Comparison of ENCODE assay signal across 8 cellular contexts in the genomic region with DNA sequence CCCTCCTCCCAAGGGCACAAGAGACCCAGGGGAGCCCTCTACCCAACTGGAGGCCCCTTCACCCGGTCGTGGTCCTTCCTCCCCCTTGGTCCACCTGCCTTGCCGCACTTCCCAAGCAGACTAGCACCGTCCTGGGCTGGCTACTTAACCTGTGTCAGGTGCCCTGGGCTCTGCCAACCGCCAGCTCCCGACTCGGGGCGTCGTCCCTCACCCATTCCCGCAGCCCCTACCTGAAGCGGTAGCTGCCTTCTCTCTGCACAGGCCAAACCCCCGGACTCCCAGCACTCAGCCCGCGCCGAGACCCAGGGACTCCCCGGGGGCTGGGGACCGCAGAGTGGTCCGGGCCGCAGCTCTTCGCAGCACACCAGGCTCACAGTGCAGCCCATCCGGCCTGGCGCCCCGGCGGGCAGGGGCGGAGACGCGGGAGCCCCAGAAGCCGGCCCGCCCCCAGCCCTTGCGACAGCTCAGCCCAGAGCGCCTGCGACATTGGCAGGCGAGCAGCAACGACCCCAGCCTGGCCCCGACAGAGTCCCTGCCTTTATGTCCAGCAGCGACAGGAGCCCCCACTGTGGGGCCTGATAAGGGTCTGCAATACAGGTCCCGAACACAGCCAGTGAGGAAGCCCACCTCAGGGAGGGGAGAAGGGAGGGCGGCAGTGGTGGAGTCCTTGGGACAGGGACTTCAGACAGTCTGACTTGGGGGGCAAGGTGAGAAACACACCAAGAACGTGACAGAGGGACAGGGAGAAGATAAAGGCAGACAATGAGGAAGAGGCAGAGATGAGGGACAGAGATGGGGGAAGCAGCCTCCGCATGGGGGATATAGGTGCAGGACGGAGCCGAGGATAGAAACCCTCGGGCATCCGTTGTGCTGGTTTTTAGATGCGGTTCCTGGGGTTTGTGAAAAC. TPM values are rescaled to one million over a fixed set of nuclear protein-coding genes. Genes with fewer than 3 reads are reported as not detected.
A peak's percentile ranks its signal among the peaks of the same experiment; 100 is the strongest.
DNase-seq lines count a peak whose midpoint lies in the region; ATAC-seq and TF ChIP-seq lines count a peak whose summit lies in the region.

No MANE protein-coding gene starts in this region.

- no peaks in the 10 kb centered on the region for H3K9me2 ChIP-seq in MM.1S (replicated peaks; ENCODE audit: insufficient read depth, low read length)

- H3K27me3 ChIP-seq in MM.1S (replicated peaks; ENCODE audit: insufficient read depth, low read length) = no peaks in the 10 kb centered on the region
- no peaks in the 10 kb centered on the region for H3K27me3 ChIP-seq in effector memory CD4-positive, alpha-beta T cell (replicated peaks; ENCODE audit: control insufficient read depth, insufficient read depth, low read length, poor library complexity, severe bottlenecking)
- H3K27me3 ChIP-seq in neural progenitor cell = peaks cover 66% of the 10 kb centered on the region

- H3F3A ChIP-seq in MM.1S (ENCODE audit: insufficient read depth, low read length) (peaks cover 7% of the 10 kb centered on the region), neural progenitor cell (ENCODE audit: low read depth) (no peaks in the 10 kb centered on the region)

- TF ChIP-seq CTCF in MM.1S (IDR thresholded peaks at IDR 0.05; ENCODE audit: low read length) (no peak), neural progenitor cell (IDR thresholded peaks at IDR 0.05) (no peak)

- H3K9me3 Mint-ChIP-seq in neural progenitor cell = no peaks in the 10 kb centered on the region

- ATAC-seq in HG02938 (IDR thresholded peaks at IDR 0.05; ENCODE audit: unreplicated experiment) (no peak), HG02798 (IDR thresholded peaks at IDR 0.05; ENCODE audit: poor library complexity, unreplicated experiment) (no peak), HG03460 (IDR thresholded peaks at IDR 0.05; ENCODE audit: unreplicated experiment) (no peak)

- peak overlapping the region; percentile 24 for H3K4me3 Mint-ChIP-seq in neural progenitor cell

- H3K27ac ChIP-seq in MM.1S (ENCODE audit: low read length) (no peak overlapping the region), neural progenitor cell (no peak overlapping the region)
- no peak overlapping the region for H3K27ac ChIP-seq in effector memory CD4-positive, alpha-beta T cell (ENCODE audit: insufficient read depth, low read length, poor library complexity, severe bottlenecking)

- H3K4me2 ChIP-seq in MM.1S (ENCODE audit: low read depth, low read length) = peak overlapping the region; percentile 78; the same call in 1 of the 2 replicates
- H3K4me2 ChIP-seq in neural progenitor cell = peak overlapping the region; percentile 93

- no peaks in the 10 kb centered on the region for H3K36me3 Mint-ChIP-seq in neural progenitor cell

- H3K27ac Mint-ChIP-seq in neural progenitor cell = no peak overlapping the region

- H4K20me1 ChIP-seq in MM.1S (ENCODE audit: insufficient read depth, low read length) (no peaks in the 10 kb centered on the region), neural progenitor cell (ENCODE audit: low read depth) (no peaks in the 10 kb centered on the region)

- H3K27me3 Mint-ChIP-seq in neural progenitor cell (ENCODE audit: insufficient read depth, low read depth) = peaks cover 12% of the 10 kb centered on the region

- H3K79me2 ChIP-seq in MM.1S (ENCODE audit: low read length) = no peaks in the 10 kb centered on the region
- no peaks in the 10 kb centered on the region for H3K79me2 ChIP-seq in neural progenitor cell (ENCODE audit: low read depth)

- H2AFZ ChIP-seq in MM.1S (ENCODE audit: low read length) (peak overlapping the region; percentile 73), neural progenitor cell (replicated peaks) (peak overlapping the region; percentile 91)

- H3K9ac ChIP-seq in MM.1S (ENCODE audit: low read length) = peak overlapping the region; percentile 20; the same call in 1 of the 2 replicates
- H3K9ac ChIP-seq in neural progenitor cell = no peak overlapping the region

- DNase-seq in GM03348 (ENCODE audit: low spot score) (peak; percentile 4), MM.1S (no peak), neural progenitor cell (ENCODE audit: low spot score) (peak; percentile 61), occipital lobe (lab: John Stamatoyannopoulos, UW) (no peak)
- DNase-seq in effector memory CD4-positive, alpha-beta T cell = no peak

- H3K4me1 ChIP-seq in MM.1S (ENCODE audit: low read length) (peaks cover 14% of the 10 kb centered on the region), neural progenitor cell (peaks cover 12% of the 10 kb centered on the region)
- peaks cover 5% of the 10 kb centered on the region for H3K4me1 ChIP-seq in effector memory CD4-positive, alpha-beta T cell (ENCODE audit: control insufficient read depth, insufficient read depth, low read length, poor library complexity, severe bottlenecking)

- H3K4me3 ChIP-seq in MM.1S (ENCODE audit: low read length) (no peak overlapping the region; the same call in 1 of the 2 replicates), neural progenitor cell (peak overlapping the region; percentile 49)
- H3K4me3 ChIP-seq in effector memory CD4-positive, alpha-beta T cell (ENCODE audit: insufficient read depth, low read depth, low read length, poor library complexity, severe bottlenecking) = peak overlapping the region; percentile 29

- H3K36me3 ChIP-seq in MM.1S (replicated peaks; ENCODE audit: insufficient read depth, low read length) = no peaks in the 10 kb centered on the region
- no peaks in the 10 kb centered on the region for H3K36me3 ChIP-seq in effector memory CD4-positive, alpha-beta T cell (ENCODE audit: control insufficient read depth, insufficient read depth, low read length)
- H3K36me3 ChIP-seq in neural progenitor cell = no peaks in the 10 kb centered on the region

- H3K4me1 Mint-ChIP-seq in neural progenitor cell = peaks cover 7% of the 10 kb centered on the region

- H3K9me3 ChIP-seq in MM.1S (replicated peaks; ENCODE audit: insufficient read depth, low read length) = no peaks in the 10 kb centered on the region
- H3K9me3 ChIP-seq in effector memory CD4-positive, alpha-beta T cell (ENCODE audit: control insufficient read depth, low read length) = no peaks in the 10 kb centered on the region
- H3K9me3 ChIP-seq in neural progenitor cell (ENCODE audit: low read depth) = no peaks in the 10 kb centered on the region

RNA-seq across cellular contexts. Expression of gene TNS1, which starts 31.0 kb away (rescaled TPM):
- total RNA-seq in neural progenitor cell (ENCODE audit: low replicate concordance) (0.24 and 2.3 TPM in 2 replicates), occipital lobe (3.1 TPM)

RNA-seq across cellular contexts. Expression of gene RUFY4, which starts 35.2 kb away (rescaled TPM):
- total RNA-seq in neural progenitor cell (ENCODE audit: low replicate concordance) (not detected in 2 replicates), occipital lobe (0.78 TPM)

Comparison
In these comparisons a context has a peak if more than half of its experiments do, and no peak if none do; other contexts are left out.
1. DNase-seq: peak in GM03348 (single experiment) and neural progenitor cell (single experiment); none in MM.1S (single experiment), effector memory CD4-positive, alpha-beta T cell (0 of 3) and occipital lobe (single experiment).